12 cellular contexts compared by ENCODE assay signal in the genomic region with DNA sequence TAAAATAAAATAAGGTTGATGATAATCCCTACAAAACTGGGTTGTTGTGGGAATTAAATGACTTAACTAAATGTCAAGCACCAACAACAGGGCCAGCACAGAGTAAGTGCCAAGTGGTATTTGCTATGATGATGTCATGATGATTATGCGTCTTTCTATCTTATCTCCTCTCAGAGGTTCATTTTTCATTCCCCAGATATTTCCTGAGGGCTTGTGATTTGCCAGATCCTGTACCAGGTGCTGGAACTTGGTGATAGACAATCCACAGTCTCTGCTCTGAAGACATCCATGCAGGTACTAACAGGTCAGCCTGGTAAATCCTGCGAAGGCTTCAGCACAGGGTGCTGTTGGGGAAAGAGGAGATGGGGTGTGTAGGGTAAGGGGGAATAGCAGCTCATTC. TPM values are rescaled to one million over a fixed set of nuclear protein-coding genes. Genes with fewer than 3 reads are reported as not detected.
DNase-seq lines count a peak whose midpoint lies in the region; ATAC-seq and TF ChIP-seq lines count a peak whose summit lies in the region.
"Had no signal": no experiment of that assay in that cellular context is flagged by ENCODE, and none has a peak within 500 bp of the region (broad histone marks: within the 10 kb centered on the region; RNA-seq: fewer than 3 reads in every experiment).

No MANE protein-coding gene starts in this region.

- H3K27me3 Mint-ChIP-seq in stimulated activated naive CD8-positive, alpha-beta T cell treated with anti-CD3 and anti-CD28 coated beads, Interleukin-15, amount 100 ng/mL, for 72 hours: no peaks in the 10 kb centered on the region
- H3K27me3 Mint-ChIP-seq: activated B cell treated with CpG ODN at 0.5 μM for 24 hours; CD4-positive, alpha-beta memory T cell had no signal

- intact Hi-C loops in left ventricle myocardium superior (cut with micrococcal nuclease): no loop called here
- intact Hi-C loops in OCI-LY7 (cut with micrococcal nuclease; ENCODE audit: unreplicated experiment): no loop called here

- H3K36me3 ChIP-seq in OCI-LY7 (ENCODE audit: insufficient read depth, low read length): no peaks in the 10 kb centered on the region

- TF ChIP-seq CTCF in VCaP (conservative IDR thresholded peaks at IDR 0.05) (no peak), OCI-LY7 (conservative IDR thresholded peaks at IDR 0.05; ENCODE audit: low read length) (no peak)

- peak overlapping the region in 1 of 2 donors; percentile 29 for H3K27ac Mint-ChIP-seq in stimulated activated naive CD8-positive, alpha-beta T cell treated with anti-CD3 and anti-CD28 coated beads, Interleukin-15, amount 100 ng/mL, for 72 hours
- H3K27ac Mint-ChIP-seq: activated B cell treated with CpG ODN at 0.5 μM for 24 hours, endodermal cell had no signal

- no peak overlapping the region for H3K4me3 ChIP-seq in OCI-LY7 (ENCODE audit: low read depth, low read length, poor library complexity, severe bottlenecking)
- H3K4me3 ChIP-seq: GM12878 had no signal

- H3K79me2 ChIP-seq in OCI-LY7 (ENCODE audit: insufficient read depth, low read depth, low read length): no peaks in the 10 kb centered on the region

- POLR2A ChIA-PET in OCI-LY7 (lab: Charles Lee): no interaction called here

- ATAC-seq in stimulated activated naive CD8-positive, alpha-beta T cell treated with anti-CD3 and anti-CD28 coated beads, Interleukin-15, Interleukin-2, amounts not matched to agents 100 U/mL and 50 U/mL, for 24 hours: peak; percentile 20
- no peak for ATAC-seq in stimulated activated naive CD8-positive, alpha-beta T cell treated with anti-CD3 and anti-CD28 coated beads, Interleukin-15, amount 100 ng/mL, for 72 hours
- ATAC-seq in left ventricle myocardium superior (peak; percentile 46), HG03378 (IDR thresholded peaks at IDR 0.05; ENCODE audit: unreplicated experiment) (no peak)
- ATAC-seq: GM12878 had no signal

- CTCF ChIA-PET in OCI-LY7 (lab: Charles Lee; ENCODE audit: unreplicated experiment): no interaction called here

- BruUV-seq in OCI-LY7 (replicated peaks; lab: Mats Ljungman, UMichigan): no TSS peak

- H3K27ac ChIP-seq in VCaP: peak overlapping the region; percentile 88
- no peak overlapping the region for H3K27ac ChIP-seq in OCI-LY7 (ENCODE audit: low read depth, low read length, poor library complexity, severe bottlenecking)

- no peaks in the 10 kb centered on the region for H3K9me3 ChIP-seq in OCI-LY7 (ENCODE audit: low read length)

- H3K4me3 Mint-ChIP-seq in stimulated activated naive CD8-positive, alpha-beta T cell treated with anti-CD3 and anti-CD28 coated beads, Interleukin-15, amount 100 ng/mL, for 72 hours: no peak overlapping the region
- H3K4me3 Mint-ChIP-seq: activated B cell treated with CpG ODN at 0.5 μM for 24 hours; CD4-positive, alpha-beta memory T cell; endodermal cell had no signal

- H3K4me1 Mint-ChIP-seq in stimulated activated naive CD8-positive, alpha-beta T cell treated with anti-CD3 and anti-CD28 coated beads, Interleukin-15, amount 100 ng/mL, for 72 hours: peaks cover 39% of the 10 kb centered on the region

- H3K9me2 ChIP-seq in OCI-LY7 (ENCODE audit: insufficient read depth, low read length): no peaks in the 10 kb centered on the region

- peaks cover 9% of the 10 kb centered on the region for H3K4me1 ChIP-seq in OCI-LY7 (ENCODE audit: insufficient read depth, low read length, poor library complexity, severe bottlenecking)

- no peak overlapping the region for H3K4me2 ChIP-seq in OCI-LY7 (ENCODE audit: low read length)

- no peaks in the 10 kb centered on the region for H3K9me3 Mint-ChIP-seq in stimulated activated naive CD8-positive, alpha-beta T cell treated with anti-CD3 and anti-CD28 coated beads, Interleukin-15, amount 100 ng/mL, for 72 hours
- H3K9me3 Mint-ChIP-seq: activated B cell treated with CpG ODN at 0.5 μM for 24 hours; CD4-positive, alpha-beta memory T cell; endodermal cell had no signal

- H4K20me1 ChIP-seq in OCI-LY7 (ENCODE audit: insufficient read depth, low read length): no peaks in the 10 kb centered on the region

- DNase-seq in stimulated activated naive CD8-positive, alpha-beta T cell treated with anti-CD3 and anti-CD28 coated beads, Interleukin-15, Interleukin-2, amounts not matched to agents 100 U/mL and 50 U/mL, for 24 hours: no peak
- no peak for DNase-seq in stimulated activated naive CD8-positive, alpha-beta T cell treated with anti-CD3 and anti-CD28 coated beads, Interleukin-15, amount 100 ng/mL, for 72 hours
- DNase-seq in left ventricle myocardium superior (no peak), OCI-M2 (lab: John Stamatoyannopoulos, UW; ENCODE audit: unreplicated experiment) (no peak), OCI-LY7 (ENCODE audit: low spot score) (no peak), H4 (ENCODE audit: low spot score) (no peak)
- DNase-seq: activated B cell treated with CpG ODN at 0.5 μM for 24 hours; CD4-positive, alpha-beta memory T cell; endodermal cell had no signal

- no peak overlapping the region for H2AFZ ChIP-seq in OCI-LY7 (ENCODE audit: low read length)

RNA-seq across cellular contexts. Expression of gene MYH9, which starts 8.2 kb away (rescaled TPM):
- total RNA-seq in left ventricle myocardium superior (161 TPM), OCI-LY7 (2022) (213 and 223 TPM in 2 replicates)
- total RNA-seq in OCI-LY7 (2014; rRNA removed; shearing (Covaris generic)): 112 and 133 TPM in 2 replicates
- total RNA-seq in H4 (2014; rRNA removed; shearing (Covaris generic)): 57.5 and 82.9 TPM in 2 replicates

Comparison
In these comparisons a context has a peak if more than half of its experiments do, and no peak if none do; other contexts are left out.
1. ATAC-seq: peak in stimulated activated naive CD8-positive, alpha-beta T cell treated with anti-CD3 and anti-CD28 coated beads, Interleukin-15, Interleukin-2, amounts not matched to agents 100 U/mL and 50 U/mL, for 24 hours (single experiment) and left ventricle myocardium superior (single experiment); none in stimulated activated naive CD8-positive, alpha-beta T cell treated with anti-CD3 and anti-CD28 coated beads, Interleukin-15, amount 100 ng/mL, for 72 hours (single experiment) and HG03378 (single experiment).